Comparison of ENCODE assay signal across 1 cellular context in the genomic region with DNA sequence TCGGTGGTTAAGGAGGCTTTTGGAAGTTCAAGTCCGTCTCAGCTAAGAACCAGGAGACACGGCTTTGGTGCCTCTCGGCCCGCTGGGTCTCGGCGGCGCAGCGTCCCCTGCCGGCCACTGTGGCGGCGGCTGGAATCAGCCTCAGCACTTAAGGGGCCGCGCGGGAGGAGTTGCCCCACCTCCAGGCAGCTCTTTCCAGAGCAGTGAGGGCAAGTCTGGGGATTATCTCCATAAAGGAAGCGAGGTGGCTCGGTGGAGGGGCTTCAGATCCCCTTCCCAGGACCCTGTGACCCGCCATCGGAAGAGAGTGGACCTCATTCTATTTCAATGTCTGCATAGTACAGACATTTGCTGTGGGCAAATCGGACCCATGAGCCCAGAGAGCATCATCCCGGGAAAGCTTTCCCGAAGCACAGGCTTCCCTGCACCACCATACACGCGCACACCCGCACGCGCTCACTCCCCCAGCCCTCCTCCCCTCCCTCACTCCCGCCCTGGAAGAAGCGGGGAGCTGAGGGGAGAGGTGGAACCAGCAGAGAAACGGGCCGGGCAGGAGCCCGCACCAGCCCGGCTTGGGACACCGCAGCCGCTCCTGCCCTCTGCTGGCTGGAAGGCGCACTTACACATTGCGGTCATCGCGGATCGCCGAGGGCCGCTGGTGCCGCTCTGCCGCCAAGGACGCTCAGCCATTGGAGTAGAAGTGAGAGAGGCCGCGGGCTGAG.
TF ChIP-seq lines count a peak whose summit lies in the region.

No MANE protein-coding gene starts in this region.

TF ChIP-seq in HepG2, 621 proteins besides CTCF, POLR2A, EP300 and RAD21 (continued from another document and continues in another):
- TF ChIP-seq AHDC1 (CRISPR knock-in tag; IDR thresholded peaks at IDR 0.05; ENCODE audit: borderline replicate concordance) = no peak
- TF ChIP-seq ZBTB3 (CRISPR knock-in tag; IDR thresholded peaks at IDR 0.05; ENCODE audit: borderline replicate concordance, low read depth) = no peak
- peak; percentile 85 for TF ChIP-seq AGO1 (IDR thresholded peaks at IDR 0.05; ENCODE audit: low read depth, low read length, poor library complexity, severe bottlenecking)
- TF ChIP-seq ZNF570 (CRISPR knock-in tag; IDR thresholded peaks at IDR 0.05; ENCODE audit: borderline replicate concordance) = no peak
- peak; percentile 39; the same call in 1 of the 2 replicates for TF ChIP-seq ZNF776 (CRISPR knock-in tag; IDR thresholded peaks at IDR 0.05)
- peak; percentile 47 for TF ChIP-seq HNRNPH1 (optimal IDR thresholded peaks at IDR 0.05; ENCODE audit: low read depth, low read length)
- TF ChIP-seq NR2C2 (CRISPR knock-in tag; IDR thresholded peaks at IDR 0.05; ENCODE audit: borderline replicate concordance) = 0 out of 2 replicates have a peak, but pooled peaks have one; percentile 12
- TF ChIP-seq ZNF251 (CRISPR knock-in tag; IDR thresholded peaks at IDR 0.05) = no peak
- TF ChIP-seq GATAD2A (CRISPR knock-in tag; IDR thresholded peaks at IDR 0.05) = peak; percentile 62; the same call in 1 of the 2 replicates
- TF ChIP-seq HMG20A (CRISPR knock-in tag; IDR thresholded peaks at IDR 0.05; ENCODE audit: borderline replicate concordance) = 0 out of 2 replicates have a peak, but pooled peaks have one; percentile 6
- no peak for TF ChIP-seq FLYWCH1 (CRISPR knock-in tag; IDR thresholded peaks at IDR 0.05)
- TF ChIP-seq PLRG1 (conservative IDR thresholded peaks at IDR 0.05) = no peak
- no peak for TF ChIP-seq ZSCAN30 (CRISPR knock-in tag; IDR thresholded peaks at IDR 0.05)
- no peak for TF ChIP-seq SCMH1 (CRISPR knock-in tag; IDR thresholded peaks at IDR 0.05; ENCODE audit: borderline replicate concordance)
- TF ChIP-seq TBX2 (CRISPR knock-in tag; IDR thresholded peaks at IDR 0.05; ENCODE audit: borderline replicate concordance) = peak; percentile 66; the same call in 1 of the 2 replicates
- TF ChIP-seq, protein P1, sequence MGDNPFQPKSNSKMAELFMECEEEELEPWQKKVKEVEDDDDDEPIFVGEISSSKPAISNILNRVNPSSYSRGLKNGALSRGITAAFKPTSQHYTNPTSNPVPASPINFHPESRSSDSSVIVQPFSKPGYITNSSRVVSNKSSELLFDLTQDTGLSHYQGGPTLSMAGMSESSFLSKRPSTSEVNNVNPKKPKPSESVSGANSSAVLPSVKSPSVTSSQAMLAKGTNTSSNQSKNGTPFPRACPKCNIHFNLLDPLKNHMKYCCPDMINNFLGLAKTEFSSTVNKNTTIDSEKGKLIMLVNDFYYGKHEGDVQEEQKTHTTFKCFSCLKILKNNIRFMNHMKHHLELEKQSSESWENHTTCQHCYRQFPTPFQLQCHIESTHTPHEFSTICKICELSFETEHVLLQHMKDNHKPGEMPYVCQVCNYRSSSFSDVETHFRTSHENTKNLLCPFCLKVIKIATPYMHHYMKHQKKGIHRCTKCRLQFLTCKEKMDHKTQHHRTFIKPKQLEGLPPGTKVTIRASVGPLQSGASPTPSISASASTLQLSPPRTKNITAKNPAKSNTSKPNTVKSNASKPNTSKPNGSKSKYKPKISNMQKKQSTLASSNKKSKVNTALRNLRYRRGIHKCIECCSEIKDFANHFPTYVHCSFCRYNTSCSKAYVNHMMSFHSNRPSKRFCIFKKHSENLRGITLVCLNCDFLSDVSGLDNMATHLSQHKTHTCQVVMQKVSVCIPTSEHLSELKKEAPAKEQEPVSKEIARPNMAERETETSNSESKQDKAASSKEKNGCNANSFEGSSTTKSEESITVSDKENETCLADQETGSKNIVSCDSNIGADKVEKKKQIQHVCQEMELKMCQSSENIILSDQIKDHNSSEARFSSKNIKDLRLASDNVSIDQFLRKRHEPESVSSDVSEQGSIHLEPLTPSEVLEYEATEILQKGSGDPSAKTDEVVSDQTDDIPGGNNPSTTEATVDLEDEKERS (CRISPR knock-in tag; IDR thresholded peaks at IDR 0.05) = no peak
- TF ChIP-seq ZNF639 (CRISPR knock-in tag; conservative IDR thresholded peaks at IDR 0.05) = no peak
- no peak for TF ChIP-seq PREB (CRISPR knock-in tag; IDR thresholded peaks at IDR 0.05)
- TF ChIP-seq ZNF619 (CRISPR knock-in tag; IDR thresholded peaks at IDR 0.05) = no peak
- peak; percentile 62 for TF ChIP-seq ZNF563 (CRISPR knock-in tag; IDR thresholded peaks at IDR 0.05)
- no peak for TF ChIP-seq ZNF747 (CRISPR knock-in tag; IDR thresholded peaks at IDR 0.05; ENCODE audit: borderline replicate concordance)
- 0 out of 2 replicates have a peak, but pooled peaks have one; percentile 45 for TF ChIP-seq MEIS2 (CRISPR knock-in tag; IDR thresholded peaks at IDR 0.05)
- TF ChIP-seq ZNF773 (CRISPR knock-in tag; IDR thresholded peaks at IDR 0.05; ENCODE audit: borderline replicate concordance) = no peak
- no peak for TF ChIP-seq ZFP36L1 (CRISPR knock-in tag; IDR thresholded peaks at IDR 0.05)
- no peak for TF ChIP-seq PRDM10 (CRISPR knock-in tag; IDR thresholded peaks at IDR 0.05; ENCODE audit: low read depth)
- no peak for TF ChIP-seq CHD2 (IDR thresholded peaks at IDR 0.05; ENCODE audit: low read depth, low read length)
- TF ChIP-seq ZC3H13 (CRISPR knock-in tag; IDR thresholded peaks at IDR 0.05) = no peak
- no peak for TF ChIP-seq MEIS1 (CRISPR knock-in tag; IDR thresholded peaks at IDR 0.05; ENCODE audit: borderline replicate concordance)
- TF ChIP-seq ZNF597 (CRISPR knock-in tag; IDR thresholded peaks at IDR 0.05) = no peak
- TF ChIP-seq PPARG (CRISPR knock-in tag; conservative IDR thresholded peaks at IDR 0.05) = no peak
- no peak for TF ChIP-seq NONO (IDR thresholded peaks at IDR 0.05)
- TF ChIP-seq NONO (CRISPR knock-in tag; conservative IDR thresholded peaks at IDR 0.05) = no peak; the same call in none of the 2 replicates
- TF ChIP-seq KLF11 (CRISPR knock-in tag; IDR thresholded peaks at IDR 0.05) = no peak
- TF ChIP-seq XBP1 (CRISPR knock-in tag; IDR thresholded peaks at IDR 0.05) = peak; percentile 45; the same call in 1 of the 2 replicates
- no peak for TF ChIP-seq CAMTA2 (CRISPR knock-in tag; IDR thresholded peaks at IDR 0.05; ENCODE audit: borderline replicate concordance)
- no peak for TF ChIP-seq ZNF230 (CRISPR knock-in tag; IDR thresholded peaks at IDR 0.05)
- TF ChIP-seq, protein P2, sequence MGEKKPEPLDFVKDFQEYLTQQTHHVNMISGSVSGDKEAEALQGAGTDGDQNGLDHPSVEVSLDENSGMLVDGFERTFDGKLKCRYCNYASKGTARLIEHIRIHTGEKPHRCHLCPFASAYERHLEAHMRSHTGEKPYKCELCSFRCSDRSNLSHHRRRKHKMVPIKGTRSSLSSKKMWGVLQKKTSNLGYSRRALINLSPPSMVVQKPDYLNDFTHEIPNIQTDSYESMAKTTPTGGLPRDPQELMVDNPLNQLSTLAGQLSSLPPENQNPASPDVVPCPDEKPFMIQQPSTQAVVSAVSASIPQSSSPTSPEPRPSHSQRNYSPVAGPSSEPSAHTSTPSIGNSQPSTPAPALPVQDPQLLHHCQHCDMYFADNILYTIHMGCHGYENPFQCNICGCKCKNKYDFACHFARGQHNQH (CRISPR knock-in tag; IDR thresholded peaks at IDR 0.05) = peak; percentile 11; the same call in 1 of the 2 replicates
- no peak for TF ChIP-seq PBX2 (CRISPR knock-in tag; IDR thresholded peaks at IDR 0.05)
- TF ChIP-seq MYC (CRISPR knock-in tag; IDR thresholded peaks at IDR 0.05; ENCODE audit: borderline replicate concordance) = peak; percentile 50; the same call in 1 of the 2 replicates
- peak; percentile 23; the same call in 1 of the 2 replicates for TF ChIP-seq ELF3 (CRISPR knock-in tag; IDR thresholded peaks at IDR 0.05)
- TF ChIP-seq ZBTB20 (CRISPR knock-in tag; IDR thresholded peaks at IDR 0.05; ENCODE audit: borderline replicate concordance, low read depth) = 0 out of 2 replicates have a peak, but pooled peaks have one; percentile 12
- no peak for TF ChIP-seq ZNF788 (CRISPR knock-in tag; IDR thresholded peaks at IDR 0.05; ENCODE audit: borderline replicate concordance)
